In genomic region chr1:226000493-226000981, GRCh38 we compare ENCODE assay signal across 1 cellular context.
TF ChIP-seq lines count a peak whose summit lies in the region.
"Not testable (repeated sequence)": the region's sequence is repeated elsewhere in the genome, so short reads cannot be mapped to it uniquely, and the experiment has no call there.

No MANE protein-coding gene starts in this region.

TF ChIP-seq in K562, 482 proteins besides CTCF, POLR2A, EP300 and RAD21 (continues in another document):
- TF ChIP-seq ZBTB1 (CRISPR knock-in tag; IDR thresholded peaks at IDR 0.05; ENCODE audit: borderline replicate concordance, low read depth) (0 out of 2 replicates have a peak, but pooled peaks have one; percentile 22), MIER1 (IDR thresholded peaks at IDR 0.05; ENCODE audit: low read depth) (0 out of 2 replicates have a peak, but pooled peaks have one; percentile 26), ADNP (tag; IDR thresholded peaks at IDR 0.05) (peak; percentile 95), E2F3 (CRISPR knock-in tag; IDR thresholded peaks at IDR 0.05) (peak; percentile 45; the same call in 1 of the 2 replicates), MYNN (IDR thresholded peaks at IDR 0.05) (peak; percentile 35; the same call in 1 of the 2 replicates), NR4A1 (tag; IDR thresholded peaks at IDR 0.05) (peak; percentile 56; the same call in 1 of the 2 replicates), ELF4 (CRISPR knock-in tag; IDR thresholded peaks at IDR 0.05) (0 out of 2 replicates have a peak, but pooled peaks have one; percentile 52), FOXP1 (CRISPR knock-in tag; IDR thresholded peaks at IDR 0.05) (peak; percentile 43; the same call in 1 of the 2 replicates), NFRKB (IDR thresholded peaks at IDR 0.05; ENCODE audit: low read depth) (peak; percentile 46), E2F6 (IDR thresholded peaks at IDR 0.05; ENCODE audit: borderline replicate concordance in 1 of 2, extremely low read depth in 1 of 2, insufficient read depth in 1 of 2, insufficient read length in 1 of 2, low read depth in 1 of 2, low read length in 1 of 2, poor library complexity in 1 of 2, severe bottlenecking in 1 of 2) (peak in 1 of 2 experiments; percentile 22), GATAD2A (IDR thresholded peaks at IDR 0.05) (0 out of 2 replicates have a peak, but pooled peaks have one; percentile 12), ZBTB40 (IDR thresholded peaks at IDR 0.05) (peak; percentile 63), MAX (CRISPR knock-in tag; IDR thresholded peaks at IDR 0.05) (peak; percentile 13; the same call in 1 of the 2 replicates), SMARCE1 (IDR thresholded peaks at IDR 0.05) (peak; percentile 12; the same call in 1 of the 2 replicates), RFX1 (IDR thresholded peaks at IDR 0.05) (peak; percentile 89), POLR2G (IDR thresholded peaks at IDR 0.05; ENCODE audit: low read depth, low read length) (peak; percentile 63), PHB2 (IDR thresholded peaks at IDR 0.05; ENCODE audit: low read depth) (0 out of 2 replicates have a peak, but pooled peaks have one; percentile 38), ZBTB26 (CRISPR knock-in tag; IDR thresholded peaks at IDR 0.05) (0 out of 2 replicates have a peak, but pooled peaks have one; percentile 24), ASH1L (IDR thresholded peaks at IDR 0.05; ENCODE audit: borderline replicate concordance, low read depth, partially characterized antibody) (peak; percentile 13), KDM2B (CRISPR knock-in tag; IDR thresholded peaks at IDR 0.05) (0 out of 2 replicates have a peak, but pooled peaks have one; percentile 10), BCOR (IDR thresholded peaks at IDR 0.05) (peak; percentile 74), ZNF511 (CRISPR knock-in tag; IDR thresholded peaks at IDR 0.05) (0 out of 2 replicates have a peak, but pooled peaks have one; percentile 39), ATF4 (CRISPR knock-in tag; IDR thresholded peaks at IDR 0.05) (peak; percentile 38; the same call in 1 of the 2 replicates), LARP7 (IDR thresholded peaks at IDR 0.05) (peak; percentile 73; the same call in 1 of the 2 replicates), ZNF830 (CRISPR knock-in tag; IDR thresholded peaks at IDR 0.05) (0 out of 2 replicates have a peak, but pooled peaks have one; percentile 28), RBFOX2 (IDR thresholded peaks at IDR 0.05; ENCODE audit: low read depth, low read length) (peak; percentile 64), ZC3H8 (IDR thresholded peaks at IDR 0.05) (0 out of 2 replicates have a peak, but pooled peaks have one; percentile 12)
- not testable (repeated sequence) for TF ChIP-seq MYNN, NR4A1, ZBTB40 (CRISPR knock-in tag; IDR thresholded peaks at IDR 0.05)
- TF ChIP-seq, protein P1, sequence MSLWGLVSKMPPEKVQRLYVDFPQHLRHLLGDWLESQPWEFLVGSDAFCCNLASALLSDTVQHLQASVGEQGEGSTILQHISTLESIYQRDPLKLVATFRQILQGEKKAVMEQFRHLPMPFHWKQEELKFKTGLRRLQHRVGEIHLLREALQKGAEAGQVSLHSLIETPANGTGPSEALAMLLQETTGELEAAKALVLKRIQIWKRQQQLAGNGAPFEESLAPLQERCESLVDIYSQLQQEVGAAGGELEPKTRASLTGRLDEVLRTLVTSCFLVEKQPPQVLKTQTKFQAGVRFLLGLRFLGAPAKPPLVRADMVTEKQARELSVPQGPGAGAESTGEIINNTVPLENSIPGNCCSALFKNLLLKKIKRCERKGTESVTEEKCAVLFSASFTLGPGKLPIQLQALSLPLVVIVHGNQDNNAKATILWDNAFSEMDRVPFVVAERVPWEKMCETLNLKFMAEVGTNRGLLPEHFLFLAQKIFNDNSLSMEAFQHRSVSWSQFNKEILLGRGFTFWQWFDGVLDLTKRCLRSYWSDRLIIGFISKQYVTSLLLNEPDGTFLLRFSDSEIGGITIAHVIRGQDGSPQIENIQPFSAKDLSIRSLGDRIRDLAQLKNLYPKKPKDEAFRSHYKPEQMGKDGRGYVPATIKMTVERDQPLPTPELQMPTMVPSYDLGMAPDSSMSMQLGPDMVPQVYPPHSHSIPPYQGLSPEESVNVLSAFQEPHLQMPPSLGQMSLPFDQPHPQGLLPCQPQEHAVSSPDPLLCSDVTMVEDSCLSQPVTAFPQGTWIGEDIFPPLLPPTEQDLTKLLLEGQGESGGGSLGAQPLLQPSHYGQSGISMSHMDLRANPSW (CRISPR knock-in tag; IDR thresholded peaks at IDR 0.05): peak; percentile 17; the same call in 1 of the 2 replicates
- TF ChIP-seq, protein P2, sequence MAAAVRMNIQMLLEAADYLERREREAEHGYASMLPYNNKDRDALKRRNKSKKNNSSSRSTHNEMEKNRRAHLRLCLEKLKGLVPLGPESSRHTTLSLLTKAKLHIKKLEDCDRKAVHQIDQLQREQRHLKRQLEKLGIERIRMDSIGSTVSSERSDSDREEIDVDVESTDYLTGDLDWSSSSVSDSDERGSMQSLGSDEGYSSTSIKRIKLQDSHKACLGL (CRISPR knock-in tag; IDR thresholded peaks at IDR 0.05; ENCODE audit: borderline replicate concordance, poor library complexity, severe bottlenecking): peak; percentile 7
- TF ChIP-seq, protein P3, sequence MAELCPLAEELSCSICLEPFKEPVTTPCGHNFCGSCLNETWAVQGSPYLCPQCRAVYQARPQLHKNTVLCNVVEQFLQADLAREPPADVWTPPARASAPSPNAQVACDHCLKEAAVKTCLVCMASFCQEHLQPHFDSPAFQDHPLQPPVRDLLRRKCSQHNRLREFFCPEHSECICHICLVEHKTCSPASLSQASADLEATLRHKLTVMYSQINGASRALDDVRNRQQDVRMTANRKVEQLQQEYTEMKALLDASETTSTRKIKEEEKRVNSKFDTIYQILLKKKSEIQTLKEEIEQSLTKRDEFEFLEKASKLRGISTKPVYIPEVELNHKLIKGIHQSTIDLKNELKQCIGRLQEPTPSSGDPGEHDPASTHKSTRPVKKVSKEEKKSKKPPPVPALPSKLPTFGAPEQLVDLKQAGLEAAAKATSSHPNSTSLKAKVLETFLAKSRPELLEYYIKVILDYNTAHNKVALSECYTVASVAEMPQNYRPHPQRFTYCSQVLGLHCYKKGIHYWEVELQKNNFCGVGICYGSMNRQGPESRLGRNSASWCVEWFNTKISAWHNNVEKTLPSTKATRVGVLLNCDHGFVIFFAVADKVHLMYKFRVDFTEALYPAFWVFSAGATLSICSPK (IDR thresholded peaks at IDR 0.05; ENCODE audit: borderline replicate concordance): 0 out of 2 replicates have a peak, but pooled peaks have one; percentile 48
- TF ChIP-seq, protein P4, sequence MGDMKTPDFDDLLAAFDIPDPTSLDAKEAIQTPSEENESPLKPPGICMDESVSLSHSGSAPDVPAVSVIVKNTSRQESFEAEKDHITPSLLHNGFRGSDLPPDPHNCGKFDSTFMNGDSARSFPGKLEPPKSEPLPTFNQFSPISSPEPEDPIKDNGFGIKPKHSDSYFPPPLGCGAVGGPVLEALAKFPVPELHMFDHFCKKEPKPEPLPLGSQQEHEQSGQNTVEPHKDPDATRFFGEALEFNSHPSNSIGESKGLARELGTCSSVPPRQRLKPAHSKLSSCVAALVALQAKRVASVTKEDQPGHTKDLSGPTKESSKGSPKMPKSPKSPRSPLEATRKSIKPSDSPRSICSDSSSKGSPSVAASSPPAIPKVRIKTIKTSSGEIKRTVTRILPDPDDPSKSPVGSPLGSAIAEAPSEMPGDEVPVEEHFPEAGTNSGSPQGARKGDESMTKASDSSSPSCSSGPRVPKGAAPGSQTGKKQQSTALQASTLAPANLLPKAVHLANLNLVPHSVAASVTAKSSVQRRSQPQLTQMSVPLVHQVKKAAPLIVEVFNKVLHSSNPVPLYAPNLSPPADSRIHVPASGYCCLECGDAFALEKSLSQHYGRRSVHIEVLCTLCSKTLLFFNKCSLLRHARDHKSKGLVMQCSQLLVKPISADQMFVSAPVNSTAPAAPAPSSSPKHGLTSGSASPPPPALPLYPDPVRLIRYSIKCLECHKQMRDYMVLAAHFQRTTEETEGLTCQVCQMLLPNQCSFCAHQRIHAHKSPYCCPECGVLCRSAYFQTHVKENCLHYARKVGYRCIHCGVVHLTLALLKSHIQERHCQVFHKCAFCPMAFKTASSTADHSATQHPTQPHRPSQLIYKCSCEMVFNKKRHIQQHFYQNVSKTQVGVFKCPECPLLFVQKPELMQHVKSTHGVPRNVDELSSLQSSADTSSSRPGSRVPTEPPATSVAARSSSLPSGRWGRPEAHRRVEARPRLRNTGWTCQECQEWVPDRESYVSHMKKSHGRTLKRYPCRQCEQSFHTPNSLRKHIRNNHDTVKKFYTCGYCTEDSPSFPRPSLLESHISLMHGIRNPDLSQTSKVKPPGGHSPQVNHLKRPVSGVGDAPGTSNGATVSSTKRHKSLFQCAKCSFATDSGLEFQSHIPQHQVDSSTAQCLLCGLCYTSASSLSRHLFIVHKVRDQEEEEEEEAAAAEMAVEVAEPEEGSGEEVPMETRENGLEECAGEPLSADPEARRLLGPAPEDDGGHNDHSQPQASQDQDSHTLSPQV (IDR thresholded peaks at IDR 0.05): peak; percentile 69
